ENCODE assay signal across 13 cellular contexts in the genomic region with DNA sequence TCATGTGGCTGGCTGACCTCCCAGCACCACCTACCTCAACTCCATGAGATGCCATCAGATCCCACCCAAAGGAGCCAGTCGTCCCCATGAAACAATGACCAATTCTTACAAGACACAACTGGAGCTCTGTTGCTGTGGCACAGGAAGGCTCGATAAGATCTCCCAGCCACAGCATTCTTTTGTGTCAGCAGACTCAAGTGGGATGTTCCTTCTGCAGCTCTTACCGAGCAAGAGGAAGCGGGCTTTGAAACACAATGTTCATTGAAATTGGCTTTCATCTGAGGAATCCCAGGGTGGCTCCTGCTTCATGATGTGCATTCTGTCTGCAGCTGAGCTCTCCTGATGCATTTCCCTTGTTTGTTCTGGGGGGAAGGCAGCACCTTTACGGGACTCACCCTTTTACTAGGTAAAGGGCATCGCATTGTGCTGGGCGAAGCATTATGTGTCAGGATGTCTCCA.
DNase-seq lines count a peak whose midpoint lies in the region; ATAC-seq and TF ChIP-seq lines count a peak whose summit lies in the region.
"Had no signal": no experiment of that assay in that cellular context is flagged by ENCODE, and none has a peak within 500 bp of the region (broad histone marks: within the 10 kb centered on the region; RNA-seq: fewer than 3 reads in every experiment).

No MANE protein-coding gene starts in this region.

- H3K79me2 ChIP-seq in Loucy (ENCODE audit: insufficient read depth, low read length): no peaks in the 10 kb centered on the region

- no peaks in the 10 kb centered on the region for H4K20me1 ChIP-seq in Loucy (ENCODE audit: insufficient read depth, low read length, poor library complexity, severe bottlenecking)

- H3K27ac Mint-ChIP-seq in type B pancreatic cell: no peak overlapping the region
- H3K27ac Mint-ChIP-seq: B cell had no signal

- H3F3A ChIP-seq in Loucy (ENCODE audit: low read depth): no peaks in the 10 kb centered on the region

- no peaks in the 10 kb centered on the region for H3K36me3 Mint-ChIP-seq in type B pancreatic cell

- H3K4me2 ChIP-seq in Loucy (ENCODE audit: low read depth, low read length, poor library complexity, severe bottlenecking): peak overlapping the region; percentile 21

- intact Hi-C loops in left lung (cut with DNase I): no loop called here

- POLR2A ChIA-PET in HEK293T (lab: Yijun Ruan, JAX): no interaction called here

- no peak overlapping the region for H3K27ac ChIP-seq in left lung
- H3K27ac ChIP-seq: WERI-Rb-1 had no signal

- peak; percentile 47 for ATAC-seq in left lung
- ATAC-seq: stimulated activated naive CD8-positive, alpha-beta T cell treated with anti-CD3 and anti-CD28 coated beads, Interleukin-15, Interleukin-2, amounts not matched to agents 100 U/mL and 50 U/mL, for 24 hours had no signal

- peaks cover 8% of the 10 kb centered on the region for H3K4me1 Mint-ChIP-seq in type B pancreatic cell (ENCODE audit: unreplicated experiment)
- H3K4me1 Mint-ChIP-seq: B cell had no signal

- H3K4me3 Mint-ChIP-seq in type B pancreatic cell: no peak overlapping the region
- H3K4me3 Mint-ChIP-seq: B cell had no signal

- H3K9me2 ChIP-seq in Loucy (replicated peaks; ENCODE audit: low read depth, low read length): no peaks in the 10 kb centered on the region

- H3K4me3 ChIP-seq in Loucy (ENCODE audit: low read length, poor library complexity, severe bottlenecking) (peak overlapping the region; percentile 11), cardiac fibroblast (replicated peaks in 1 of 2; ENCODE audit: low read depth in 2 of 2, low read length in 2 of 2) (peak overlapping the region in 1 of 2 donors; percentile 13), left lung (no peak overlapping the region)

- no peaks in the 10 kb centered on the region for H3K27me3 ChIP-seq in Loucy (ENCODE audit: insufficient read depth, low read length, poor library complexity, severe bottlenecking)
- no peaks in the 10 kb centered on the region for H3K27me3 ChIP-seq in left lung

- TF ChIP-seq CTCF in Loucy (conservative IDR thresholded peaks at IDR 0.05; ENCODE audit: low read length) (no peak), cardiac fibroblast (IDR thresholded peaks at IDR 0.05; ENCODE audit: low read depth, low read length) (no peak), left lung (IDR thresholded peaks at IDR 0.05) (no peak), type B pancreatic cell (conservative IDR thresholded peaks at IDR 0.05) (no peak)

- H3K9ac ChIP-seq in Loucy (ENCODE audit: low read depth, low read length, poor library complexity, severe bottlenecking): no peak overlapping the region

- H3K9me3 Mint-ChIP-seq in type B pancreatic cell: no peaks in the 10 kb centered on the region

- H3K4me1 ChIP-seq in Loucy (ENCODE audit: insufficient read depth, low read length, poor library complexity, severe bottlenecking) (peaks cover 10% of the 10 kb centered on the region), left lung (peaks cover 0 to 7% of the 10 kb centered on the region in 2 donors)

- no peaks in the 10 kb centered on the region for H3K36me3 ChIP-seq in Loucy (ENCODE audit: insufficient read depth, low read length)
- no peaks in the 10 kb centered on the region for H3K36me3 ChIP-seq in left lung
- H3K36me3 ChIP-seq: WERI-Rb-1 had no signal

- H3K9me3 ChIP-seq in Loucy (ENCODE audit: insufficient read depth, low read depth, low read length): no peaks in the 10 kb centered on the region
- H3K9me3 ChIP-seq in left lung: no peaks in the 10 kb centered on the region

- DNase-seq in A172 (ENCODE audit: low spot score) (peak; percentile 21), cardiac fibroblast (ENCODE audit: low read depth in 2 of 2) (peak; percentile 67 to 75), left lung (no peak), cerebellar nuclear complex (lab: John Stamatoyannopoulos, UW) (no peak), type B pancreatic cell (ENCODE audit: extremely low spot score, unreplicated experiment) (no peak), HEK293T (ENCODE audit: extremely low spot score) (no peak)
- DNase-seq in stimulated activated CD4-positive, alpha-beta T cell treated with anti-CD3 and anti-CD28 coated beads, Interleukin-15, amount 100 ng/mL, for 24 hours: no peak
- DNase-seq: activated naive CD4-positive, alpha-beta T cell treated with Interleukin-2 at 50 U/mL for 16 hours; NK-92 treated with Interleukin-12 subunit alpha and Interleukin-12 subunit beta, amount 100 ng/mL, for 24 hours; stimulated activated naive CD8-positive, alpha-beta T cell treated with anti-CD3 and anti-CD28 coated beads, Interleukin-15, Interleukin-2, amounts not matched to agents 100 U/mL and 50 U/mL, for 24 hours; WERI-Rb-1 had no signal

- CTCF ChIA-PET in HEK293T (lab: Yijun Ruan, JAX): no interaction called here

- peak overlapping the region; percentile 47; the same call in 1 of the 2 replicates for H2AFZ ChIP-seq in Loucy (ENCODE audit: low read length)

- H3K27me3 Mint-ChIP-seq in type B pancreatic cell: no peaks in the 10 kb centered on the region

TF ChIP-seq in HEK293T, 16 proteins besides CTCF, POLR2A, EP300 and RAD21:
- TF ChIP-seq LEF1 (IDR thresholded peaks at IDR 0.05; ENCODE audit: borderline replicate concordance) (no peak), ARNT (IDR thresholded peaks at IDR 0.05) (no peak), NFRKB (IDR thresholded peaks at IDR 0.05) (no peak), FOXA1 (IDR thresholded peaks at IDR 0.05) (no peak), SP1 (IDR thresholded peaks at IDR 0.05) (no peak), CTBP1 (IDR thresholded peaks at IDR 0.05; ENCODE audit: borderline replicate concordance) (no peak), TARDBP (IDR thresholded peaks at IDR 0.05) (no peak), HDGF (IDR thresholded peaks at IDR 0.05; ENCODE audit: borderline replicate concordance) (no peak), FOXM1 (IDR thresholded peaks at IDR 0.05; ENCODE audit: borderline replicate concordance) (no peak)
- TF ChIP-seq, protein P1, sequence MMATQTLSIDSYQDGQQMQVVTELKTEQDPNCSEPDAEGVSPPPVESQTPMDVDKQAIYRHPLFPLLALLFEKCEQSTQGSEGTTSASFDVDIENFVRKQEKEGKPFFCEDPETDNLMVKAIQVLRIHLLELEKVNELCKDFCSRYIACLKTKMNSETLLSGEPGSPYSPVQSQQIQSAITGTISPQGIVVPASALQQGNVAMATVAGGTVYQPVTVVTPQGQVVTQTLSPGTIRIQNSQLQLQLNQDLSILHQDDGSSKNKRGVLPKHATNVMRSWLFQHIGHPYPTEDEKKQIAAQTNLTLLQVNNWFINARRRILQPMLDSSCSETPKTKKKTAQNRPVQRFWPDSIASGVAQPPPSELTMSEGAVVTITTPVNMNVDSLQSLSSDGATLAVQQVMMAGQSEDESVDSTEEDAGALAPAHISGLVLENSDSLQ (IDR thresholded peaks at IDR 0.05): no peak

Comparison
In these comparisons a context has a peak if more than half of its experiments do, and no peak if none do; other contexts are left out.
1. DNase-seq: peak in A172 (single experiment) and cardiac fibroblast (2 of 2); none in left lung (0 of 2), cerebellar nuclear complex (0 of 2), type B pancreatic cell (single experiment), HEK293T (single experiment) and stimulated activated CD4-positive, alpha-beta T cell treated with anti-CD3 and anti-CD28 coated beads, Interleukin-15, amount 100 ng/mL, for 24 hours (single experiment).